In genomic region chr3:194079702-194080172, GRCh38 we compare ENCODE assay signal across 1 cellular context.
TF ChIP-seq lines count a peak whose summit lies in the region.

No MANE protein-coding gene starts in this region.

TF ChIP-seq in K562, 482 proteins besides CTCF, POLR2A, EP300 and RAD21 (continued from another document):
- TF ChIP-seq L3MBTL2 (IDR thresholded peaks at IDR 0.05) (peak; percentile 52; the same call in 1 of the 2 replicates), ZNF589 (CRISPR knock-in tag; IDR thresholded peaks at IDR 0.05; ENCODE audit: low read depth) (no peak), ELF1 (tag; IDR thresholded peaks at IDR 0.05) (0 out of 2 replicates have a peak, but pooled peaks have one; percentile 26)
- TF ChIP-seq, protein P1, sequence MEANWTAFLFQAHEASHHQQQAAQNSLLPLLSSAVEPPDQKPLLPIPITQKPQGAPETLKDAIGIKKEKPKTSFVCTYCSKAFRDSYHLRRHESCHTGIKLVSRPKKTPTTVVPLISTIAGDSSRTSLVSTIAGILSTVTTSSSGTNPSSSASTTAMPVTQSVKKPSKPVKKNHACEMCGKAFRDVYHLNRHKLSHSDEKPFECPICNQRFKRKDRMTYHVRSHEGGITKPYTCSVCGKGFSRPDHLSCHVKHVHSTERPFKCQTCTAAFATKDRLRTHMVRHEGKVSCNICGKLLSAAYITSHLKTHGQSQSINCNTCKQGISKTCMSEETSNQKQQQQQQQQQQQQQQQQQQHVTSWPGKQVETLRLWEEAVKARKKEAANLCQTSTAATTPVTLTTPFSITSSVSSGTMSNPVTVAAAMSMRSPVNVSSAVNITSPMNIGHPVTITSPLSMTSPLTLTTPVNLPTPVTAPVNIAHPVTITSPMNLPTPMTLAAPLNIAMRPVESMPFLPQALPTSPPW (CRISPR knock-in tag; IDR thresholded peaks at IDR 0.05) = peak; percentile 2; the same call in 1 of the 2 replicates
TF ChIP-seq in K562: peak in this region for 38.
